ENCODE assay signal across 8 cellular contexts in the genomic region with DNA sequence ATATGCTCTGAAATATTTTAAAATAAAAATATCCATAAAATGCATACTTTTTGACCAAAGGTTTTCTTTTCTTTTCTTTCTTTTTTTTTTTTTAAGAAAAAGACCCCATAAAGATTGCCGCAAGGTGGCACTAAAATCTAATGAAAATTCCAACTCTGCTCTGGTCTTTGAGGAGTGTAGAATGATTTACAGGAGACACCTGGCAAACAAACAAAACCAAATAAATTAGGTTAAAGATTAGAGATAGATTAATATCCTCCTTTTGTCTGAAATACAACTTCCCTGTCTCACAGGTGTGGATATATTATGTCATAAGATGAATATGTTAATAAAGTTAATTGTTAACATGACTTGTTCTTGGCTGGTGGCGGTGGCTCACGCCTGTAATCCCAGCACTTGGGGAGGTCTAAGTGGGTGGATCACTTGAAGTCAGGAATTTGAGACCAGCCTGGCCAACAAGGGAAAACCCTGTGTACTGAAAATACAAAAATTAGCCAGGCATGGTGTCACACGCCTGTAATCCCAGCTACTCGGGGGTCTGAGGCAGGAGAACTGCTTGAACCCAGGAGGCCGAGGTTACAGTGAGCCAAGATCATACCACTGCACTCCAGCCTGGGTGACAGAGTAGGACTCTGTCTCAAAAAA. TPM values are rescaled to one million over a fixed set of nuclear protein-coding genes. Genes with fewer than 3 reads are reported as not detected.
DNase-seq lines count a peak whose midpoint lies in the region; ATAC-seq, FAIRE-seq and TF ChIP-seq lines count a peak whose summit lies in the region.

No MANE protein-coding gene starts in this region.

- TF ChIP-seq EP300 in A549 (IDR thresholded peaks at IDR 0.05): peak; percentile 53 to 59; a peak in 2 of 5 replicates

- H3K4me3 ChIP-seq in A549 (peak overlapping the region; percentile 35; the same call in 2 of the 3 replicates), GM06990 (replicated peaks; ENCODE audit: low read depth, low read length) (no peak overlapping the region), mucosa of stomach (ENCODE audit: low read length) (no peak overlapping the region)

- POLR2A ChIA-PET in A549 (lab: Yijun Ruan, JAX): interaction anchor here (0.7 to 1.5 kb wide), 2 partner anchors 101 to 191 kb away, joined by 3 to 5 read pairs; no protein-coding TSS in a partner anchor

- no peak for TF ChIP-seq POLR2A in A549 (IDR thresholded peaks at IDR 0.05; ENCODE audit: low read length)

- peak overlapping the region; percentile 79 to 83 for H3K27ac ChIP-seq in A549

- peak; percentile 88 to 91 for TF ChIP-seq RAD21 in A549 (conservative IDR thresholded peaks at IDR 0.05 in 1 of 2, IDR thresholded peaks at IDR 0.05 in 1 of 2)

- H3K4me1 ChIP-seq in A549: peaks cover 55% of the 10 kb centered on the region
- H3K4me1 ChIP-seq in mucosa of stomach (ENCODE audit: control insufficient read depth, insufficient read depth, low read length): peaks cover 24% of the 10 kb centered on the region

- peak overlapping the region; percentile 71 for H3K4me2 ChIP-seq in A549

- FAIRE-seq in A549 (lab: Jason Lieb, UNC): peak; percentile 90
- FAIRE-seq in colon (lab: Jason Lieb, UNC): peak; percentile 73

- WGBS in A549 (ENCODE audit: missing lambda C conversion rate): 9% methylated on average over 6 of the region's 6 CpGs

- no peaks in the 10 kb centered on the region for H3K9me3 ChIP-seq in A549
- H3K9me3 ChIP-seq in mucosa of stomach (ENCODE audit: control insufficient read depth, low read length): no peaks in the 10 kb centered on the region

- DNase-seq in A549 (ENCODE audit: low read depth in 1 of 2, low spot score in 1 of 2) (peak in 1 of 2 experiments; percentile 88), GM06990 (ENCODE audit: extremely low read depth, insufficient read length) (no peak), NCI-H524 (lab: John Stamatoyannopoulos, UW) (peak; percentile 42 to 81), 8988T (no peak), T1000 (lab: John Stamatoyannopoulos, UW) (no peak)

- CTCF ChIA-PET in A549 (lab: Yijun Ruan, JAX): interaction anchor here (0.6 to 10.5 kb wide), 26 partner anchors 9 to 1924 kb away, joined by 3 to 210 read pairs (median 4); partner anchors contain the start of gene HS1BP3

- peak overlapping the region; percentile 31 for H3K9ac ChIP-seq in mucosa of stomach (ENCODE audit: low read length)

- TF ChIP-seq CTCF in A549 (IDR thresholded peaks at IDR 0.05): peak; percentile 94
- TF ChIP-seq CTCF in GM06990 (IDR thresholded peaks at IDR 0.05; ENCODE audit: insufficient read depth, low read length, poor library complexity, severe bottlenecking): peak; percentile 41

- ATAC-seq in A549 (no peak), HG02763 (IDR thresholded peaks at IDR 0.05; ENCODE audit: unreplicated experiment) (no peak)

- no peaks in the 10 kb centered on the region for H3K36me3 ChIP-seq in GM06990 (ENCODE audit: control insufficient read depth, insufficient read depth, low read length)
- H3K36me3 ChIP-seq in mucosa of stomach (ENCODE audit: control insufficient read depth, insufficient read depth, low read length): peaks cover 9% of the 10 kb centered on the region

- H3K27me3 ChIP-seq in GM06990 (replicated peaks; ENCODE audit: control insufficient read depth, insufficient read depth, low read length) (no peaks in the 10 kb centered on the region; the same call in 1 of the 2 replicates), mucosa of stomach (ENCODE audit: control insufficient read depth, insufficient read depth, low read length) (no peaks in the 10 kb centered on the region)

TF ChIP-seq in A549, 52 proteins besides CTCF, POLR2A, EP300 and RAD21:
- TF ChIP-seq GATA3 (IDR thresholded peaks at IDR 0.05; ENCODE audit: borderline replicate concordance) (peak; percentile 61; the same call in 1 of the 2 replicates), SMC3 (IDR thresholded peaks at IDR 0.05) (peak; percentile 84), REST (IDR thresholded peaks at IDR 0.05) (no peak), MAZ (IDR thresholded peaks at IDR 0.05; ENCODE audit: borderline replicate concordance, low read depth, low read length) (no peak), BCL3 (IDR thresholded peaks at IDR 0.05) (no peak), TP53 (CRISPR knock-in tag; IDR thresholded peaks at IDR 0.05) (no peak), FOSL2 (IDR thresholded peaks at IDR 0.05) (no peak), FOSL2 (CRISPR knock-in tag; IDR thresholded peaks at IDR 0.05) (peak; percentile 16; the same call in 1 of the 2 replicates), JUN (IDR thresholded peaks at IDR 0.05) (peak in 1 of 2 experiments; percentile 65; a peak in 3 of 5 replicates), CBX2 (IDR thresholded peaks at IDR 0.05; ENCODE audit: borderline replicate concordance, low read depth) (no peak), HOXA7 (CRISPR knock-in tag; IDR thresholded peaks at IDR 0.05) (no peak), ELK1 (IDR thresholded peaks at IDR 0.05; ENCODE audit: low read depth, low read length) (no peak)
TF ChIP-seq in A549: peak in this region for 4.

RNA-seq across cellular contexts. Expression of gene RHOB, which starts 3.5 kb away (rescaled TPM):
- polyA plus RNA-seq in A549 (2011; rRNA removed) (110 and 157 TPM in 2 replicates), A549 (2017; fragmentation: RNase III; extraction: RNeasy Plus Mini Kit Qiagen cat#74134 plus additional on column Dnase treatment) (84.5 to 99.9 TPM (median 87.1 TPM) in 3 replicates)
- 188 and 248 TPM in 2 replicates for polyA plus RNA-seq in A549 (2012; cell fraction: cytosol; rRNA removed)
- polyA plus RNA-seq in A549 (2012; cell fraction: nucleus; rRNA removed): 254 and 349 TPM in 2 replicates
- 40.0 and 55.9 TPM in 2 replicates for polyA minus RNA-seq in A549 (2011; rRNA and poly(A)+ RNA removed)

Comparison
In these comparisons a context has a peak if more than half of its experiments do, and no peak if none do; other contexts are left out.
1. DNase-seq: peak in NCI-H524 (2 of 2); none in GM06990 (single experiment), 8988T (single experiment) and T1000 (single experiment).